ENCODE assay signal across 8 cellular contexts in genomic region chr1:91555821-91556531, GRCh38. TPM values are rescaled to one million over a fixed set of nuclear protein-coding genes. Genes with fewer than 3 reads are reported as not detected.
DNase-seq lines count a peak whose midpoint lies in the region; ATAC-seq and TF ChIP-seq lines count a peak whose summit lies in the region.

No MANE protein-coding gene starts in this region.

- in situ Hi-C loops in brain microvascular endothelial cell (cut with HindIII; ENCODE audit: low pct_ligation_motif_present, low sequenced_read_pairs): no loop called here

- no peak for TF ChIP-seq CTCF in brain microvascular endothelial cell (IDR thresholded peaks at IDR 0.05; ENCODE audit: low read depth, low read length, missing control alignments)
- no peak for TF ChIP-seq CTCF in chondrocyte (IDR thresholded peaks at IDR 0.05)

- no peak overlapping the region for H3K4me3 ChIP-seq in brain microvascular endothelial cell (ENCODE audit: low read depth, low read length)

- H3K36me3 Mint-ChIP-seq in chondrocyte (ENCODE audit: low read depth): no peaks in the 10 kb centered on the region

- no peak overlapping the region for H3K4me3 Mint-ChIP-seq in chondrocyte (ENCODE audit: unreplicated experiment)

- H3K27ac Mint-ChIP-seq in chondrocyte (ENCODE audit: unreplicated experiment): no peak overlapping the region

- H3K36me3 ChIP-seq in brain microvascular endothelial cell (replicated peaks): no peaks in the 10 kb centered on the region

- H3K27me3 Mint-ChIP-seq in chondrocyte (ENCODE audit: low read depth): no peaks in the 10 kb centered on the region

- peaks cover 30% of the 10 kb centered on the region for H3K4me1 Mint-ChIP-seq in chondrocyte (ENCODE audit: low read depth)

- ATAC-seq in GM18520 (IDR thresholded peaks at IDR 0.05; ENCODE audit: unreplicated experiment): peak; percentile 74

- H3K9me3 Mint-ChIP-seq in chondrocyte (ENCODE audit: low read depth): no peaks in the 10 kb centered on the region

- peak overlapping the region; percentile 37 for H3K27ac ChIP-seq in brain microvascular endothelial cell

- DNase-seq in T-helper 9 cell: peak; percentile 37
- DNase-seq in brain microvascular endothelial cell: peak; percentile 79
- peak in 2 of 3 donors; percentile 49 to 56 for DNase-seq in stimulated activated CD4-positive, alpha-beta T cell treated with anti-CD3 and anti-CD28 coated beads, Interleukin-12 subunit alpha, Interleukin-12 subunit beta, amount 100 ng/mL, for 48 hours (ENCODE audit: low read depth in 2 of 3, low spot score in 1 of 3)
- DNase-seq in HK-2 (ENCODE audit: unreplicated experiment): no peak
- no peak for DNase-seq in chondrocyte (ENCODE audit: low spot score)
- DNase-seq in NCI-H146 treated with DMSO at 0.1 percent for 48 hours (lab: John Stamatoyannopoulos, UW; ENCODE audit: unreplicated experiment): no peak
- no peak for DNase-seq in NCI-H345 treated with DMSO at 0.1 percent for 48 hours (lab: John Stamatoyannopoulos, UW; ENCODE audit: unreplicated experiment)

- no peaks in the 10 kb centered on the region for H3K27me3 ChIP-seq in brain microvascular endothelial cell (replicated peaks)

RNA-seq across cellular contexts. Expression of gene CDC7, which starts 55.3 kb away (rescaled TPM):
- 3.9 to 6.4 TPM (median 6.4 TPM) in 3 replicates for total RNA-seq in chondrocyte

Comparison
In these comparisons a context has a peak if more than half of its experiments do, and no peak if none do; other contexts are left out.
1. DNase-seq: peak in T-helper 9 cell (single experiment), brain microvascular endothelial cell (single experiment) and stimulated activated CD4-positive, alpha-beta T cell treated with anti-CD3 and anti-CD28 coated beads, Interleukin-12 subunit alpha, Interleukin-12 subunit beta, amount 100 ng/mL, for 48 hours (2 of 3); none in HK-2 (single experiment), chondrocyte (single experiment), NCI-H146 treated with DMSO at 0.1 percent for 48 hours (single experiment) and NCI-H345 treated with DMSO at 0.1 percent for 48 hours (single experiment).